ENCODE assay signal across 16 cellular contexts in genomic region chr4:129136433-129136832, GRCh38. TPM values are rescaled to one million over a fixed set of nuclear protein-coding genes. Genes with fewer than 3 reads are reported as not detected.
DNase-seq lines count a peak whose midpoint lies in the region; ATAC-seq and TF ChIP-seq lines count a peak whose summit lies in the region.
"Had no signal": no experiment of that assay in that cellular context is flagged by ENCODE, and none has a peak within 500 bp of the region (broad histone marks: within the 10 kb centered on the region; RNA-seq: fewer than 3 reads in every experiment).

No MANE protein-coding gene starts in this region.

- ATAC-seq in DND-41 (ENCODE audit: insufficient read depth, low read depth): peak; percentile 68
- peak; percentile 13 for ATAC-seq in aorta (ENCODE audit: low FRiP score)
- no peak for ATAC-seq in GM21367 (IDR thresholded peaks at IDR 0.05; ENCODE audit: unreplicated experiment)
- no peak for ATAC-seq in GM21390 (IDR thresholded peaks at IDR 0.05; ENCODE audit: unreplicated experiment)
- ATAC-seq in GM23338: no peak

- no peaks in the 10 kb centered on the region for H3K4me1 ChIP-seq in DND-41 (ENCODE audit: insufficient read depth, low read length)
- peaks cover 0 to 5% of the 10 kb centered on the region in 2 donors for H3K4me1 ChIP-seq in neuronal stem cell (ENCODE audit: control insufficient read depth in 2 of 2, insufficient read depth in 1 of 2, low read depth in 1 of 2, low read length in 2 of 2)
- no peaks in the 10 kb centered on the region for H3K4me1 ChIP-seq in aorta (ENCODE audit: control insufficient read depth in 1 of 2, insufficient read depth in 2 of 2, low read length in 2 of 2)
- no peaks in the 10 kb centered on the region for H3K4me1 ChIP-seq in GM23338 (ENCODE audit: insufficient read depth)

- H3K14ac ChIP-seq in neuronal stem cell (ENCODE audit: low read length): no peak overlapping the region

- H2BK12ac ChIP-seq in neuronal stem cell (ENCODE audit: low read length): no peak overlapping the region

- H3K9me2 ChIP-seq in GM23338 (ENCODE audit: insufficient read depth): 0 out of 2 replicates have a peak, but pooled peaks cover 7% of the 10 kb centered on the region

- peaks cover 6% of the 10 kb centered on the region; the same call in 2 of the 3 replicates for H3K9me3 Mint-ChIP-seq in GM23338

- no peak overlapping the region for H4K91ac ChIP-seq in neuronal stem cell (ENCODE audit: low read depth, low read length, poor library complexity)

- TF ChIP-seq CTCF in DND-41 (IDR thresholded peaks at IDR 0.05; ENCODE audit: borderline replicate concordance, extremely low read depth, low read length, poor library complexity, severe bottlenecking) (no peak), GM23338 (conservative IDR thresholded peaks at IDR 0.05; ENCODE audit: low read depth in 2 of 2) (no peak)

- no peaks in the 10 kb centered on the region for H3K27me3 ChIP-seq in DND-41 (ENCODE audit: insufficient read depth, low read length, poor library complexity)
- no peaks in the 10 kb centered on the region for H3K27me3 ChIP-seq in neuronal stem cell (ENCODE audit: control insufficient read depth in 3 of 3, insufficient read depth in 3 of 3, low read depth in 1 of 3, low read length in 3 of 3)
- peaks cover 0 to 2% of the 10 kb centered on the region in 2 donors for H3K27me3 ChIP-seq in aorta (ENCODE audit: control insufficient read depth in 1 of 2, insufficient read depth in 2 of 2, low read length in 1 of 2)
- no peaks in the 10 kb centered on the region for H3K27me3 ChIP-seq in GM23338 (ENCODE audit: insufficient read depth)

- H3K9me3 ChIP-seq in DND-41 (ENCODE audit: insufficient read depth, low read length, severe bottlenecking) (peaks cover 11% of the 10 kb centered on the region), neuronal stem cell (replicated peaks in 1 of 2; ENCODE audit: control insufficient read depth in 2 of 2, insufficient read depth in 1 of 2, low read depth in 1 of 2, low read length in 2 of 2) (no peaks in the 10 kb centered on the region), aorta (ENCODE audit: control insufficient read depth, low read length) (no peaks in the 10 kb centered on the region)

- H3K36me3 Mint-ChIP-seq in GM23338 (ENCODE audit: low read depth): no peaks in the 10 kb centered on the region; the same call in 2 of the 3 replicates
- H3K36me3 Mint-ChIP-seq: CD4-positive, alpha-beta memory T cell had no signal

- H3K36me3 ChIP-seq in DND-41 (ENCODE audit: insufficient read depth, low read length) (no peaks in the 10 kb centered on the region), neuronal stem cell (replicated peaks in 1 of 2; ENCODE audit: control insufficient read depth in 2 of 2, insufficient read depth in 2 of 2, low read length in 2 of 2) (no peaks in the 10 kb centered on the region), aorta (ENCODE audit: control insufficient read depth in 1 of 2, insufficient read depth in 2 of 2, low read length in 1 of 2) (no peaks in the 10 kb centered on the region), GM23338 (ENCODE audit: insufficient read depth) (no peaks in the 10 kb centered on the region)

- H3K23ac ChIP-seq in neuronal stem cell (ENCODE audit: low read depth, low read length, poor library complexity): no peak overlapping the region

- H3K27ac Mint-ChIP-seq in GM23338: no peak overlapping the region
- H3K27ac Mint-ChIP-seq: B cell; CD4-positive, alpha-beta memory T cell had no signal

- H2AK5ac ChIP-seq in neuronal stem cell (ENCODE audit: low read depth, low read length): no peak overlapping the region

- H4K20me1 ChIP-seq in DND-41 (ENCODE audit: insufficient read depth, low read length) (no peaks in the 10 kb centered on the region), GM23338 (replicated peaks; ENCODE audit: insufficient read depth) (no peaks in the 10 kb centered on the region)

- no peaks in the 10 kb centered on the region for H3K79me2 ChIP-seq in DND-41 (ENCODE audit: insufficient read depth, low read length)
- H3K79me2 ChIP-seq in GM23338 (replicated peaks; ENCODE audit: insufficient read depth): no peaks in the 10 kb centered on the region

- H3K27me3 Mint-ChIP-seq in GM23338 (ENCODE audit: insufficient read depth, low read depth, poor library complexity): no peaks in the 10 kb centered on the region
- H3K27me3 Mint-ChIP-seq: CD4-positive, alpha-beta memory T cell had no signal

- no peak overlapping the region for H3K4me2 ChIP-seq in DND-41 (ENCODE audit: insufficient read depth, low read length)
- no peak overlapping the region for H3K4me2 ChIP-seq in neuronal stem cell (ENCODE audit: insufficient read depth, low read length, poor library complexity, severe bottlenecking)
- no peak overlapping the region for H3K4me2 ChIP-seq in GM23338
- H3K4me2 ChIP-seq: KMS-11 had no signal

- no peaks in the 10 kb centered on the region for H3F3A ChIP-seq in GM23338 (replicated peaks; ENCODE audit: low read depth)

- H2BK5ac ChIP-seq in neuronal stem cell (ENCODE audit: low read length): no peak overlapping the region

- H3K27ac ChIP-seq in DND-41 (ENCODE audit: low read length) (no peak overlapping the region), neuronal stem cell (replicated peaks; ENCODE audit: low read length) (no peak overlapping the region), aorta (ENCODE audit: low read depth in 1 of 2, low read length in 2 of 2) (no peak overlapping the region), GM23338 (ENCODE audit: low read depth) (no peak overlapping the region)
- H3K27ac ChIP-seq: C4-2B, GM23248, KMS-11 had no signal

- no peak overlapping the region for H2BK120ac ChIP-seq in neuronal stem cell (ENCODE audit: low read depth, low read length)

- DNase-seq in DND-41 (no peak), mesenteric fat pad (ENCODE audit: low spot score) (peak; percentile 83), neuronal stem cell (ENCODE audit: low spot score) (no peak), aorta (no peak), GM23338 (ENCODE audit: low spot score) (no peak)
- DNase-seq: CD4-positive, alpha-beta memory T cell; DMS79; EL; GM23248; H7; IMR-90 had no signal

- H4K8ac ChIP-seq in neuronal stem cell (ENCODE audit: low read depth, low read length): no peak overlapping the region

- intact Hi-C loops in aorta (cut with DNase I): no loop called here

- no peak overlapping the region for H3K4ac ChIP-seq in neuronal stem cell (ENCODE audit: low read length)

- no CpG with 5 or more reads among the region's 8 CpGs for WGBS in neuronal stem cell (ENCODE audit: extremely low coverage in 2 of 2, insufficient read length in 2 of 2, insufficient replicate concordance in 1 of 2), 2 donors
- WGBS in aorta, 2 donors: 83 to 94% methylated on average over 8 of the region's 8 CpGs

- H3K18ac ChIP-seq in neuronal stem cell (ENCODE audit: low read length): peak overlapping the region; percentile 18

- H3K4me3 ChIP-seq in DND-41 (ENCODE audit: low read depth in 1 of 2, low read length in 2 of 2) (no peak overlapping the region), neuronal stem cell (ENCODE audit: low read length in 2 of 2) (no peak overlapping the region), aorta (ENCODE audit: low read length in 2 of 2) (no peak overlapping the region), GM23338 (no peak overlapping the region)
- H3K4me3 ChIP-seq: GM23248 had no signal

- peaks cover 5% of the 10 kb centered on the region; the same call in 1 of the 3 replicates for H3K4me1 Mint-ChIP-seq in GM23338
- H3K4me1 Mint-ChIP-seq: B cell; CD4-positive, alpha-beta memory T cell had no signal

- H3K4me3 Mint-ChIP-seq in GM23338: no peak overlapping the region
- H3K4me3 Mint-ChIP-seq: B cell; CD4-positive, alpha-beta memory T cell had no signal

- H3K79me1 ChIP-seq in neuronal stem cell (ENCODE audit: low read depth, low read length): no peaks in the 10 kb centered on the region

- H3K9ac ChIP-seq in DND-41 (ENCODE audit: low read depth, low read length): no peak overlapping the region
- H3K9ac ChIP-seq in neuronal stem cell (ENCODE audit: low read depth, low read length, poor library complexity): no peak overlapping the region
- H3K9ac ChIP-seq: GM23248, KMS-11 had no signal

- H2AFZ ChIP-seq in DND-41 (ENCODE audit: low read depth, low read length) (no peak overlapping the region), neuronal stem cell (ENCODE audit: low read length) (no peak overlapping the region), GM23338 (no peak overlapping the region)
- H2AFZ ChIP-seq: GM23248 had no signal

- no peak overlapping the region for H2BK15ac ChIP-seq in neuronal stem cell (ENCODE audit: low read length)

TF ChIP-seq in GM23338, 12 proteins besides CTCF, POLR2A, EP300 and RAD21 (continues in another document):
- TF ChIP-seq POLR2AphosphoS5 (IDR thresholded peaks at IDR 0.05; ENCODE audit: low read depth) (no peak), ZNF114 (CRISPR knock-in tag; IDR thresholded peaks at IDR 0.05) (no peak)

RNA-seq across cellular contexts. Expression of gene C4orf33, which starts 40.5 kb away (rescaled TPM):
- total RNA-seq in mesenteric fat pad (5.5 TPM), aorta (10 to 100 TPM in 1 of 2 donors, 1 to 10 TPM in 1; 8.4 to 12.3 TPM)
- 5.7 TPM for polyA plus RNA-seq in neuronal stem cell (2013, experiment 1 of 2)
- polyA plus RNA-seq in neuronal stem cell (2013, experiment 2 of 2): 5.7 TPM
- polyA plus RNA-seq in aorta (10 to 100 TPM in 1 of 2 donors, 1 to 10 TPM in 1; 7.2 to 15.7 TPM), GM23338 (2016; fragmentation: Nextera tagmentation; extraction: Ambion mirVana) (4.4 TPM in 2 replicates)
- total RNA-seq in GM23338 (2014; rRNA removed; shearing (Covaris generic)): 4.2 and 4.7 TPM in 2 replicates

RNA-seq across cellular contexts. Expression of gene SCLT1, which starts 43.1 kb away (rescaled TPM):
- total RNA-seq in mesenteric fat pad (13.2 TPM), aorta (10 to 100 TPM; 16.1 to 19.8 TPM)
- 14.4 TPM for polyA plus RNA-seq in neuronal stem cell (2013, experiment 1 of 2)
- 14.9 TPM for polyA plus RNA-seq in neuronal stem cell (2013, experiment 2 of 2)
- polyA plus RNA-seq in aorta (1 to 10 TPM; 3.1 to 3.6 TPM), GM23338 (2016; fragmentation: Nextera tagmentation; extraction: Ambion mirVana) (15.1 and 18.9 TPM in 2 replicates)
- 14.5 and 18.5 TPM in 2 replicates for total RNA-seq in GM23338 (2014; rRNA removed; shearing (Covaris generic))

Comparison
In these comparisons a context has a peak if more than half of its experiments do, and no peak if none do; other contexts are left out.
1. ATAC-seq: peak in DND-41 (single experiment) and aorta (single experiment); none in GM21367 (single experiment), GM21390 (single experiment) and GM23338 (single experiment).